In the genomic region with DNA sequence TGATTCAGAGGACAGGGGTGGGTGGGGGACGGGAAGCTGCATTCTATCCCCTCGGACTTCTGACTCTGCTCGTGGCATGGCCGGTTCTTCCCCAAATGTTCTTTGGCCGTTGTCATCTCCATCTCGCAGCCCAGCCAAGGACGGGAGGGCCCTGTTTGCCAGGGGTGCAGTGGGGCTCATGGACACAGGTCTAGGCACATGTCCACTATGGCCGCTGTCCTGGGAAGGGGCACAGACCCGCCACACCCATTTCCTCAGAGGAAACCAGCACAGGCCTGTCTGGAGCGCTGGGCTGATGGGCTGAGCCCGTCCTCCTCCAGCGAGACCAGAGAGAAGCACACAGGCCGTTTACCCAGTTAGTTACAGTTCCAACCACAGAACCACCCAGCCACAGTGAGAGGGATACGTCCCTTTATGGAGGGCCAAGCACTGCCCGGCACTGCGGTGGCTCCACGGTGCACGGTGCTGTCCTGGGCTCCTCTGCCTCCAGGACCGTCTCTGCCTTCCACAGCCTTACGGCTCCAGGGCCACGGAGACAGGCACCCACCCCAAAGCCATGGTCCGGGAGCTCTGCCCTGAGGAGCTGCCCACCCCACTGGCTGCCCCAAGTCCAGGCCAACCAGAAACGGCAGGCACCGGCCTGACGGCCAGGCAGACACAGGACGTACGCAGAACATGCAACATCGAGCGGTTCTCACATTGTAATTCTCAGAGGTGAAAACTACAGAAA, we compare ENCODE assay signal across 2 cellular contexts.
TF ChIP-seq lines count a peak whose summit lies in the region.

No MANE protein-coding gene starts in this region.

TF ChIP-seq in SK-N-SH treated with all-trans-retinoic acid at 6 μM for 48 hours, 23 proteins besides CTCF, POLR2A, EP300 and RAD21 (continued from another document):
- TF ChIP-seq, protein P1, sequence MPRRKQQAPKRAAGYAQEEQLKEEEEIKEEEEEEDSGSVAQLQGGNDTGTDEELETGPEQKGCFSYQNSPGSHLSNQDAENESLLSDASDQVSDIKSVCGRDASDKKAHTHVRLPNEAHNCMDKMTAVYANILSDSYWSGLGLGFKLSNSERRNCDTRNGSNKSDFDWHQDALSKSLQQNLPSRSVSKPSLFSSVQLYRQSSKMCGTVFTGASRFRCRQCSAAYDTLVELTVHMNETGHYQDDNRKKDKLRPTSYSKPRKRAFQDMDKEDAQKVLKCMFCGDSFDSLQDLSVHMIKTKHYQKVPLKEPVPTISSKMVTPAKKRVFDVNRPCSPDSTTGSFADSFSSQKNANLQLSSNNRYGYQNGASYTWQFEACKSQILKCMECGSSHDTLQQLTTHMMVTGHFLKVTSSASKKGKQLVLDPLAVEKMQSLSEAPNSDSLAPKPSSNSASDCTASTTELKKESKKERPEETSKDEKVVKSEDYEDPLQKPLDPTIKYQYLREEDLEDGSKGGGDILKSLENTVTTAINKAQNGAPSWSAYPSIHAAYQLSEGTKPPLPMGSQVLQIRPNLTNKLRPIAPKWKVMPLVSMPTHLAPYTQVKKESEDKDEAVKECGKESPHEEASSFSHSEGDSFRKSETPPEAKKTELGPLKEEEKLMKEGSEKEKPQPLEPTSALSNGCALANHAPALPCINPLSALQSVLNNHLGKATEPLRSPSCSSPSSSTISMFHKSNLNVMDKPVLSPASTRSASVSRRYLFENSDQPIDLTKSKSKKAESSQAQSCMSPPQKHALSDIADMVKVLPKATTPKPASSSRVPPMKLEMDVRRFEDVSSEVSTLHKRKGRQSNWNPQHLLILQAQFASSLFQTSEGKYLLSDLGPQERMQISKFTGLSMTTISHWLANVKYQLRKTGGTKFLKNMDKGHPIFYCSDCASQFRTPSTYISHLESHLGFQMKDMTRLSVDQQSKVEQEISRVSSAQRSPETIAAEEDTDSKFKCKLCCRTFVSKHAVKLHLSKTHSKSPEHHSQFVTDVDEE (CRISPR knock-in tag; IDR thresholded peaks at IDR 0.05), result no peak
- TF ChIP-seq ZNF565 (CRISPR knock-in tag; conservative IDR thresholded peaks at IDR 0.05; ENCODE audit: low read depth), result no peak
- no peak for TF ChIP-seq SNAI2 (CRISPR knock-in tag; IDR thresholded peaks at IDR 0.05)
- TF ChIP-seq, protein P2, sequence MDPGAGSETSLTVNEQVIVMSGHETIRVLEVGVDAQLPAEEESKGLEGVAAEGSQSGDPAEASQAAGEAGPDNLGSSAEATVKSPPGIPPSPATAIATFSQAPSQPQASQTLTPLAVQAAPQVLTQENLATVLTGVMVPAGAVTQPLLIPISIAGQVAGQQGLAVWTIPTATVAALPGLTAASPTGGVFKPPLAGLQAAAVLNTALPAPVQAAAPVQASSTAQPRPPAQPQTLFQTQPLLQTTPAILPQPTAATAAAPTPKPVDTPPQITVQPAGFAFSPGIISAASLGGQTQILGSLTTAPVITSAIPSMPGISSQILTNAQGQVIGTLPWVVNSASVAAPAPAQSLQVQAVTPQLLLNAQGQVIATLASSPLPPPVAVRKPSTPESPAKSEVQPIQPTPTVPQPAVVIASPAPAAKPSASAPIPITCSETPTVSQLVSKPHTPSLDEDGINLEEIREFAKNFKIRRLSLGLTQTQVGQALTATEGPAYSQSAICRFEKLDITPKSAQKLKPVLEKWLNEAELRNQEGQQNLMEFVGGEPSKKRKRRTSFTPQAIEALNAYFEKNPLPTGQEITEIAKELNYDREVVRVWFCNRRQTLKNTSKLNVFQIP (CRISPR knock-in tag; IDR thresholded peaks at IDR 0.05; ENCODE audit: borderline replicate concordance, low read depth), result no peak
- TF ChIP-seq ISL1 (CRISPR knock-in tag; IDR thresholded peaks at IDR 0.05), result no peak
- TF ChIP-seq, protein P3, sequence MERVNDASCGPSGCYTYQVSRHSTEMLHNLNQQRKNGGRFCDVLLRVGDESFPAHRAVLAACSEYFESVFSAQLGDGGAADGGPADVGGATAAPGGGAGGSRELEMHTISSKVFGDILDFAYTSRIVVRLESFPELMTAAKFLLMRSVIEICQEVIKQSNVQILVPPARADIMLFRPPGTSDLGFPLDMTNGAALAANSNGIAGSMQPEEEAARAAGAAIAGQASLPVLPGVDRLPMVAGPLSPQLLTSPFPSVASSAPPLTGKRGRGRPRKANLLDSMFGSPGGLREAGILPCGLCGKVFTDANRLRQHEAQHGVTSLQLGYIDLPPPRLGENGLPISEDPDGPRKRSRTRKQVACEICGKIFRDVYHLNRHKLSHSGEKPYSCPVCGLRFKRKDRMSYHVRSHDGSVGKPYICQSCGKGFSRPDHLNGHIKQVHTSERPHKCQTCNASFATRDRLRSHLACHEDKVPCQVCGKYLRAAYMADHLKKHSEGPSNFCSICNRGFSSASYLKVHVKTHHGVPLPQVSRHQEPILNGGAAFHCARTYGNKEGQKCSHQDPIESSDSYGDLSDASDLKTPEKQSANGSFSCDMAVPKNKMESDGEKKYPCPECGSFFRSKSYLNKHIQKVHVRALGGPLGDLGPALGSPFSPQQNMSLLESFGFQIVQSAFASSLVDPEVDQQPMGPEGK (CRISPR knock-in tag; IDR thresholded peaks at IDR 0.05; ENCODE audit: borderline replicate concordance), result no peak
- no peak for TF ChIP-seq TOX (CRISPR knock-in tag; IDR thresholded peaks at IDR 0.05; ENCODE audit: borderline replicate concordance)
- TF ChIP-seq ZNF8 (CRISPR knock-in tag; IDR thresholded peaks at IDR 0.05), result no peak
- TF ChIP-seq BACH2 (CRISPR knock-in tag; IDR thresholded peaks at IDR 0.05; ENCODE audit: borderline replicate concordance), result no peak
- TF ChIP-seq ZFP3 (CRISPR knock-in tag; IDR thresholded peaks at IDR 0.05), result no peak
- no peak for TF ChIP-seq ZFP30 (CRISPR knock-in tag; IDR thresholded peaks at IDR 0.05)
- no peak for TF ChIP-seq ARNTL (CRISPR knock-in tag; IDR thresholded peaks at IDR 0.05; ENCODE audit: borderline replicate concordance, low read depth)
- no peak for TF ChIP-seq ZNF70 (CRISPR knock-in tag; IDR thresholded peaks at IDR 0.05)
- TF ChIP-seq CSDC2 (CRISPR knock-in tag; IDR thresholded peaks at IDR 0.05), result no peak
- TF ChIP-seq, protein P4, sequence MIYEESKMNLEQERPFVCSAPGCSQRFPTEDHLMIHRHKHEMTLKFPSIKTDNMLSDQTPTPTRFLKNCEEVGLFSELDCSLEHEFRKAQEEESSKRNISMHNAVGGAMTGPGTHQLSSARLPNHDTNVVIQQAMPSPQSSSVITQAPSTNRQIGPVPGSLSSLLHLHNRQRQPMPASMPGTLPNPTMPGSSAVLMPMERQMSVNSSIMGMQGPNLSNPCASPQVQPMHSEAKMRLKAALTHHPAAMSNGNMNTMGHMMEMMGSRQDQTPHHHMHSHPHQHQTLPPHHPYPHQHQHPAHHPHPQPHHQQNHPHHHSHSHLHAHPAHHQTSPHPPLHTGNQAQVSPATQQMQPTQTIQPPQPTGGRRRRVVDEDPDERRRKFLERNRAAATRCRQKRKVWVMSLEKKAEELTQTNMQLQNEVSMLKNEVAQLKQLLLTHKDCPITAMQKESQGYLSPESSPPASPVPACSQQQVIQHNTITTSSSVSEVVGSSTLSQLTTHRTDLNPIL (CRISPR knock-in tag; IDR thresholded peaks at IDR 0.05; ENCODE audit: low read depth), result no peak

TF ChIP-seq in SK-N-SH, 30 proteins besides CTCF, POLR2A, EP300 and RAD21 (continued from another document):
- TF ChIP-seq, protein P5, sequence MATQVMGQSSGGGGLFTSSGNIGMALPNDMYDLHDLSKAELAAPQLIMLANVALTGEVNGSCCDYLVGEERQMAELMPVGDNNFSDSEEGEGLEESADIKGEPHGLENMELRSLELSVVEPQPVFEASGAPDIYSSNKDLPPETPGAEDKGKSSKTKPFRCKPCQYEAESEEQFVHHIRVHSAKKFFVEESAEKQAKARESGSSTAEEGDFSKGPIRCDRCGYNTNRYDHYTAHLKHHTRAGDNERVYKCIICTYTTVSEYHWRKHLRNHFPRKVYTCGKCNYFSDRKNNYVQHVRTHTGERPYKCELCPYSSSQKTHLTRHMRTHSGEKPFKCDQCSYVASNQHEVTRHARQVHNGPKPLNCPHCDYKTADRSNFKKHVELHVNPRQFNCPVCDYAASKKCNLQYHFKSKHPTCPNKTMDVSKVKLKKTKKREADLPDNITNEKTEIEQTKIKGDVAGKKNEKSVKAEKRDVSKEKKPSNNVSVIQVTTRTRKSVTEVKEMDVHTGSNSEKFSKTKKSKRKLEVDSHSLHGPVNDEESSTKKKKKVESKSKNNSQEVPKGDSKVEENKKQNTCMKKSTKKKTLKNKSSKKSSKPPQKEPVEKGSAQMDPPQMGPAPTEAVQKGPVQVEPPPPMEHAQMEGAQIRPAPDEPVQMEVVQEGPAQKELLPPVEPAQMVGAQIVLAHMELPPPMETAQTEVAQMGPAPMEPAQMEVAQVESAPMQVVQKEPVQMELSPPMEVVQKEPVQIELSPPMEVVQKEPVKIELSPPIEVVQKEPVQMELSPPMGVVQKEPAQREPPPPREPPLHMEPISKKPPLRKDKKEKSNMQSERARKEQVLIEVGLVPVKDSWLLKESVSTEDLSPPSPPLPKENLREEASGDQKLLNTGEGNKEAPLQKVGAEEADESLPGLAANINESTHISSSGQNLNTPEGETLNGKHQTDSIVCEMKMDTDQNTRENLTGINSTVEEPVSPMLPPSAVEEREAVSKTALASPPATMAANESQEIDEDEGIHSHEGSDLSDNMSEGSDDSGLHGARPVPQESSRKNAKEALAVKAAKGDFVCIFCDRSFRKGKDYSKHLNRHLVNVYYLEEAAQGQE (IDR thresholded peaks at IDR 0.05; ENCODE audit: low read depth, low read length), result no peak
- no peak for TF ChIP-seq ELF1 (IDR thresholded peaks at IDR 0.05)
- no peak for TF ChIP-seq JUND (IDR thresholded peaks at IDR 0.05)
- TF ChIP-seq NRF1 (IDR thresholded peaks at IDR 0.05; ENCODE audit: low read depth, low read length), result no peak
- TF ChIP-seq, protein P6, sequence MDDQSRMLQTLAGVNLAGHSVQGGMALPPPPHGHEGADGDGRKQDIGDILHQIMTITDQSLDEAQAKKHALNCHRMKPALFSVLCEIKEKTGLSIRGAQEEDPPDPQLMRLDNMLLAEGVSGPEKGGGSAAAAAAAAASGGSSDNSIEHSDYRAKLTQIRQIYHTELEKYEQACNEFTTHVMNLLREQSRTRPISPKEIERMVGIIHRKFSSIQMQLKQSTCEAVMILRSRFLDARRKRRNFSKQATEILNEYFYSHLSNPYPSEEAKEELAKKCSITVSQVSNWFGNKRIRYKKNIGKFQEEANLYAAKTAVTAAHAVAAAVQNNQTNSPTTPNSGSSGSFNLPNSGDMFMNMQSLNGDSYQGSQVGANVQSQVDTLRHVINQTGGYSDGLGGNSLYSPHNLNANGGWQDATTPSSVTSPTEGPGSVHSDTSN (IDR thresholded peaks at IDR 0.05), result no peak
- TF ChIP-seq POLR2AphosphoS5 (IDR thresholded peaks at IDR 0.05; ENCODE audit: low read depth, low read length), result no peak
- no peak for TF ChIP-seq FOSL2 (IDR thresholded peaks at IDR 0.05; ENCODE audit: borderline replicate concordance, low read depth)
- TF ChIP-seq, protein P7, sequence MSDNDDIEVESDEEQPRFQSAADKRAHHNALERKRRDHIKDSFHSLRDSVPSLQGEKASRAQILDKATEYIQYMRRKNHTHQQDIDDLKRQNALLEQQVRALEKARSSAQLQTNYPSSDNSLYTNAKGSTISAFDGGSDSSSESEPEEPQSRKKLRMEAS (IDR thresholded peaks at IDR 0.05; ENCODE audit: low read depth), result no peak
- no peak for TF ChIP-seq EZH2phosphoT487 (IDR thresholded peaks at IDR 0.05; ENCODE audit: borderline replicate concordance, low read depth)
- TF ChIP-seq SIN3A (IDR thresholded peaks at IDR 0.05; ENCODE audit: borderline replicate concordance, low read depth, low read length), result no peak
- no peak for TF ChIP-seq FOXJ3 (CRISPR knock-in tag; IDR thresholded peaks at IDR 0.05)
- no peak for TF ChIP-seq RFX5 (IDR thresholded peaks at IDR 0.05; ENCODE audit: low read length)
- TF ChIP-seq CHD2 (IDR thresholded peaks at IDR 0.05; ENCODE audit: low read length, partially characterized antibody), result no peak
- no peak for TF ChIP-seq YY1 (IDR thresholded peaks at IDR 0.05; ENCODE audit: low read depth)
